Comparison of ENCODE assay signal across 2 cellular contexts in the genomic region with DNA sequence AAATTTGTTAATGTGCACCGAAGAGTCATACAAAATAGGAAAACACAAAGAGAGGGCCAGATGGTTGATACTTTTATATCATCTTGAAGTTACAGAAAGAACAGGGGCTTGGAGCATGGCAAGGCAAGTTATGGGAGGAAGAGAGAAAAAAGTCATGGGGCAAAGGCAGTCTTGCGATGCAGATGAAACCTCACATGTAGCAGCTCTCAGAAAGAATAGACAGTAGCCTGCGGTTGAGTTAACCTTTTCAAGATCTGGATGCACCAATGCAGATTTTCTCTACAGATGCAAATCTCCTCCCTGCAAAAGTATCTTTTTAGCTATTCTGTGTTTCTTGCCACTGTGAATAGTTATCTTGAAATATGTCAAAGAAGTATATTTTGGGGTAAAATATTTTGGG.
TF ChIP-seq lines count a peak whose summit lies in the region.

No MANE protein-coding gene starts in this region.

TF ChIP-seq in GM23338, 12 proteins besides CTCF, POLR2A, EP300 and RAD21 (continued from another document):
- no peak for TF ChIP-seq ZNF114 (CRISPR knock-in tag; IDR thresholded peaks at IDR 0.05)
- no peak for TF ChIP-seq ZNF331 (CRISPR knock-in tag; IDR thresholded peaks at IDR 0.05; ENCODE audit: low read depth)

TF ChIP-seq in H1, 55 proteins besides CTCF, POLR2A, EP300 and RAD21 (continued from another document):
- no peak for TF ChIP-seq EZH2 (IDR thresholded peaks at IDR 0.05; ENCODE audit: low read depth, low read length, severe bottlenecking)
- no peak for TF ChIP-seq SRF (IDR thresholded peaks at IDR 0.05; ENCODE audit: low read depth, low read length)
- TF ChIP-seq TCF12 (IDR thresholded peaks at IDR 0.05; ENCODE audit: low read depth, low read length) = no peak
TF ChIP-seq in H1: peak in this region for 0.
